Comparison of ENCODE assay signal across 2 cellular contexts in genomic region chr9:87798276-87798833, GRCh38.
A peak's percentile ranks its signal among the peaks of the same experiment; 100 is the strongest.
TF ChIP-seq lines count a peak whose summit lies in the region.

No MANE protein-coding gene starts in this region.

TF ChIP-seq in GM23338, 12 proteins besides CTCF, POLR2A, EP300 and RAD21 (continued from another document):
- no peak for TF ChIP-seq EZH2phosphoT487 (IDR thresholded peaks at IDR 0.05; ENCODE audit: unreplicated experiment)
- TF ChIP-seq REST (IDR thresholded peaks at IDR 0.05; ENCODE audit: unreplicated experiment): no peak
- TF ChIP-seq NANOG (IDR thresholded peaks at IDR 0.05; ENCODE audit: borderline replicate concordance): no peak
- no peak for TF ChIP-seq ETS1 (IDR thresholded peaks at IDR 0.05)

TF ChIP-seq in K562, 482 proteins besides CTCF, POLR2A, EP300 and RAD21 (continued from another document):
- no peak for TF ChIP-seq ZHX1 (conservative IDR thresholded peaks at IDR 0.05; ENCODE audit: low read length)
- peak; percentile 92 for TF ChIP-seq HNRNPK (IDR thresholded peaks at IDR 0.05; ENCODE audit: low read depth, low read length, poor library complexity, severe bottlenecking)
- no peak for TF ChIP-seq ZNF696 (CRISPR knock-in tag; conservative IDR thresholded peaks at IDR 0.05)
- peak; percentile 59 for TF ChIP-seq PCBP1 (IDR thresholded peaks at IDR 0.05; ENCODE audit: low read depth, low read length, poor library complexity, severe bottlenecking)
- no peak for TF ChIP-seq SREBF2 (CRISPR knock-in tag; IDR thresholded peaks at IDR 0.05)
TF ChIP-seq in K562: peak in this region for 3.
